ENCODE assay signal across 21 cellular contexts in genomic region chr18:46268662-46269061, GRCh38.
DNase-seq lines count a peak whose midpoint lies in the region; ATAC-seq and TF ChIP-seq lines count a peak whose summit lies in the region.
"Had no signal": no experiment of that assay in that cellular context is flagged by ENCODE, and none has a peak within 500 bp of the region (broad histone marks: within the 10 kb centered on the region; RNA-seq: fewer than 3 reads in every experiment).

No MANE protein-coding gene starts in this region.

- peaks cover 40% of the 10 kb centered on the region for H3K36me3 Mint-ChIP-seq in activated naive CD8-positive, alpha-beta T cell treated with anti-CD3 and anti-CD28 coated beads, Interleukin-2, amount 50 U/mL, for 24 hours (ENCODE audit: low read depth)

- H3K27me3 Mint-ChIP-seq in activated naive CD8-positive, alpha-beta T cell treated with anti-CD3 and anti-CD28 coated beads, Interleukin-2, amount 50 U/mL, for 24 hours, result no peaks in the 10 kb centered on the region
- H3K27me3 Mint-ChIP-seq: activated B cell treated with CpG ODN at 0.5 μM for 24 hours had no signal

- no peak overlapping the region for H3K4me3 Mint-ChIP-seq in activated naive CD8-positive, alpha-beta T cell treated with anti-CD3 and anti-CD28 coated beads, Interleukin-2, amount 50 U/mL, for 24 hours
- H3K4me3 Mint-ChIP-seq: activated B cell treated with CpG ODN at 0.5 μM for 24 hours; activated T-cell treated with anti-CD3 and anti-CD28 coated beads, Interleukin-2, amount 50 U/mL, for 4 hours had no signal

- ATAC-seq in activated naive CD8-positive, alpha-beta T cell treated with anti-CD3 and anti-CD28 coated beads, Interleukin-2, amount 50 U/mL, for 24 hours, result no peak
- ATAC-seq in mucosa of descending colon (peak; percentile 88), left lung (no peak)
- ATAC-seq: activated T-cell treated with anti-CD3 and anti-CD28 coated beads, Interleukin-2, amount 50 U/mL, for 4 hours; Panc1; right lobe of liver; upper lobe of right lung had no signal

- H3K36me3 ChIP-seq in mucosa of descending colon (ENCODE audit: low read depth) (no peaks in the 10 kb centered on the region), left lung (peaks cover 0 to 33% of the 10 kb centered on the region in 2 donors)
- H3K36me3 ChIP-seq: SJCRH30 had no signal

- TF ChIP-seq CTCF in mucosa of descending colon (IDR thresholded peaks at IDR 0.05) (no peak), left lung (IDR thresholded peaks at IDR 0.05) (no peak)

- H3K9me3 ChIP-seq in mucosa of descending colon, result no peaks in the 10 kb centered on the region
- H3K9me3 ChIP-seq in left lung, result no peaks in the 10 kb centered on the region
- H3K9me3 ChIP-seq: right lobe of liver, SJCRH30, upper lobe of right lung had no signal

- intact Hi-C loops in mucosa of descending colon (cut with DNase I, micrococcal nuclease) (no loop called here), left lung (cut with DNase I) (no loop called here)

- peak; percentile 88 for DNase-seq in NCI-H1092 (lab: John Stamatoyannopoulos, UW)
- peak; percentile 25 for DNase-seq in NCI-H69 (lab: John Stamatoyannopoulos, UW)
- no peak for DNase-seq in activated naive CD8-positive, alpha-beta T cell treated with anti-CD3 and anti-CD28 coated beads, Interleukin-2, amount 50 U/mL, for 24 hours
- peak in 1 of 3 donors; percentile 58 for DNase-seq in mucosa of descending colon
- DNase-seq in DMS79 treated with DMSO at 0.1 percent for 48 hours (lab: John Stamatoyannopoulos, UW), result no peak
- DNase-seq in dedifferentiated amniotic fluid mesenchymal stem cell (ENCODE audit: extremely low spot score), result no peak
- no peak for DNase-seq in left lung
- DNase-seq: activated B cell treated with CpG ODN at 0.5 μM for 24 hours; activated naive CD4-positive, alpha-beta T cell; activated T-cell treated with anti-CD3 and anti-CD28 coated beads, Interleukin-2, amount 50 U/mL, for 4 hours; C1 segment of cervical spinal cord; effector CD4-positive, alpha-beta T cell; mesendoderm; NCI-H1417; NCI-H524; right lobe of liver; SJCRH30; stimulated activated CD4-positive, alpha-beta T cell treated with anti-CD3 and anti-CD28 coated beads, Interleukin-12 subunit alpha, Interleukin-12 subunit beta, amount 100 ng/mL, for 4 hours; stimulated activated CD4-positive, alpha-beta T cell treated with anti-CD3 and anti-CD28 coated beads, Interleukin-4, amount 100 ng/mL, for 1 hour; upper lobe of right lung had no signal

- H3K27ac Mint-ChIP-seq in activated naive CD8-positive, alpha-beta T cell treated with anti-CD3 and anti-CD28 coated beads, Interleukin-2, amount 50 U/mL, for 24 hours, result peak overlapping the region; percentile 23
- H3K27ac Mint-ChIP-seq: activated B cell treated with CpG ODN at 0.5 μM for 24 hours had no signal

- peaks cover 56% of the 10 kb centered on the region for H3K4me1 Mint-ChIP-seq in activated naive CD8-positive, alpha-beta T cell treated with anti-CD3 and anti-CD28 coated beads, Interleukin-2, amount 50 U/mL, for 24 hours

- H3K27me3 ChIP-seq in left lung, result no peaks in the 10 kb centered on the region
- H3K27me3 ChIP-seq: right lobe of liver, SJCRH30, upper lobe of right lung had no signal

- no peaks in the 10 kb centered on the region for H3K9me3 Mint-ChIP-seq in activated naive CD8-positive, alpha-beta T cell treated with anti-CD3 and anti-CD28 coated beads, Interleukin-2, amount 50 U/mL, for 24 hours
- H3K9me3 Mint-ChIP-seq: activated B cell treated with CpG ODN at 0.5 μM for 24 hours; activated T-cell treated with anti-CD3 and anti-CD28 coated beads, Interleukin-2, amount 50 U/mL, for 4 hours had no signal

- H3K4me3 ChIP-seq in mucosa of descending colon, result no peak overlapping the region
- H3K4me3 ChIP-seq in left lung, result no peak overlapping the region
- H3K4me3 ChIP-seq: right lobe of liver, SJCRH30, upper lobe of right lung had no signal

- H3K4me1 ChIP-seq in mucosa of descending colon (ENCODE audit: low read depth) (peaks cover 32% of the 10 kb centered on the region), left lung (no peaks in the 10 kb centered on the region)
- H3K4me1 ChIP-seq: right lobe of liver, SJCRH30, upper lobe of right lung had no signal

- no peak overlapping the region for H3K27ac ChIP-seq in left lung
- H3K27ac ChIP-seq: right lobe of liver, SJCRH30, upper lobe of right lung had no signal

Comparison
In these comparisons a context has a peak if more than half of its experiments do, and no peak if none do; other contexts are left out.
1. DNase-seq: peak in NCI-H1092 (single experiment) and NCI-H69 (single experiment); none in activated naive CD8-positive, alpha-beta T cell treated with anti-CD3 and anti-CD28 coated beads, Interleukin-2, amount 50 U/mL, for 24 hours (single experiment), DMS79 treated with DMSO at 0.1 percent for 48 hours (single experiment), dedifferentiated amniotic fluid mesenchymal stem cell (single experiment) and left lung (0 of 2).